17 cellular contexts compared by ENCODE assay signal in genomic region chr2:24731923-24732322, GRCh38.
DNase-seq lines count a peak whose midpoint lies in the region; ATAC-seq, FAIRE-seq and TF ChIP-seq lines count a peak whose summit lies in the region.
"Had no signal": no experiment of that assay in that cellular context is flagged by ENCODE, and none has a peak within 500 bp of the region (broad histone marks: within the 10 kb centered on the region; RNA-seq: fewer than 3 reads in every experiment).

No MANE protein-coding gene starts in this region.

- H3K9me3 ChIP-seq in SK-N-SH (no peaks in the 10 kb centered on the region), endothelial cell of umbilical vein (replicated peaks; ENCODE audit: control insufficient read depth, insufficient read depth, low read length) (no peaks in the 10 kb centered on the region), hepatocyte (ENCODE audit: low read depth) (no peaks in the 10 kb centered on the region)

- TF ChIP-seq CTCF in SK-N-SH (IDR thresholded peaks at IDR 0.05), result no peak
- no peak for TF ChIP-seq CTCF in endothelial cell of umbilical vein (IDR thresholded peaks at IDR 0.05; ENCODE audit: extremely low read depth in 1 of 2, insufficient read depth in 1 of 2, low read depth in 1 of 2, low read length in 2 of 2)
- TF ChIP-seq CTCF in GM23338 (conservative IDR thresholded peaks at IDR 0.05; ENCODE audit: low read depth in 2 of 2), result no peak
- TF ChIP-seq CTCF in hepatocyte (IDR thresholded peaks at IDR 0.05; ENCODE audit: poor library complexity), result no peak

- H3K4me1 ChIP-seq in SK-N-SH (ENCODE audit: control insufficient read depth in 1 of 2, insufficient read depth in 2 of 2, low read depth in 1 of 2, low read length in 1 of 2) (peaks cover 0 to 23% of the 10 kb centered on the region in 2 experiments; a peak in 1 of 4 replicates), endothelial cell of umbilical vein (ENCODE audit: control insufficient read depth, extremely low read depth, insufficient read depth, low read length) (peaks cover 16% of the 10 kb centered on the region), GM23338 (ENCODE audit: insufficient read depth) (no peaks in the 10 kb centered on the region), hepatocyte (ENCODE audit: insufficient read depth) (no peaks in the 10 kb centered on the region)

- H3K9ac ChIP-seq in SK-N-SH (no peak overlapping the region), endothelial cell of umbilical vein (replicated peaks; ENCODE audit: extremely low read depth, insufficient read depth, low read length) (no peak overlapping the region)

- no peak for TF ChIP-seq RAD21 in SK-N-SH (IDR thresholded peaks at IDR 0.05; ENCODE audit: low read length)

- ATAC-seq in SK-N-SH treated with all-trans-retinoic acid at 6 μM for 48 hours (no peak), GM23338 (no peak), GM21423 (IDR thresholded peaks at IDR 0.05; ENCODE audit: unreplicated experiment) (no peak)
- ATAC-seq: GM12878 had no signal

- DNase-seq in SK-N-SH (no peak), LHCN-M2 (ENCODE audit: low read depth) (peak; percentile 34), endothelial cell of umbilical vein (ENCODE audit: low read depth, low spot score) (peak; percentile 31), GM23338 (ENCODE audit: low spot score) (no peak), hepatocyte (ENCODE audit: low spot score) (no peak), SW480 (ENCODE audit: low spot score) (no peak)
- DNase-seq: CD4-positive, alpha-beta memory T cell; DMS79; GDM1; NCI-H187; NCI-H446; RPMI8226 had no signal

- no peak for FAIRE-seq in endothelial cell of umbilical vein (lab: Jason Lieb, UNC)
- FAIRE-seq: D721Med, GM12878 had no signal

- dilution Hi-C loops in endothelial cell of umbilical vein (cut with MboI; ENCODE audit: extremely low pct_ligation_motif_present, low sequenced_read_pairs), result no loop called here

- H3K4me3 ChIP-seq in SK-N-SH (ENCODE audit: low read depth in 2 of 2, low read length in 1 of 2), result no peak overlapping the region
- H3K4me3 ChIP-seq in endothelial cell of umbilical vein (replicated peaks in 1 of 3; ENCODE audit: insufficient read depth in 1 of 3, low read depth in 1 of 3, low read length in 3 of 3), result no peak overlapping the region
- no peak overlapping the region for H3K4me3 ChIP-seq in GM23338
- H3K4me3 ChIP-seq in hepatocyte, result no peak overlapping the region
- H3K4me3 ChIP-seq: GM12878 had no signal

- H3K27me3 ChIP-seq in SK-N-SH (ENCODE audit: insufficient read depth) (no peaks in the 10 kb centered on the region), endothelial cell of umbilical vein (ENCODE audit: control insufficient read depth in 2 of 2, insufficient read depth in 2 of 2, low read length in 2 of 2) (no peaks in the 10 kb centered on the region), GM23338 (ENCODE audit: insufficient read depth) (no peaks in the 10 kb centered on the region), hepatocyte (no peaks in the 10 kb centered on the region)

- no peaks in the 10 kb centered on the region; the same call in 2 of the 3 replicates for H3K4me1 Mint-ChIP-seq in GM23338

- no peak overlapping the region for H3K4me2 ChIP-seq in SK-N-SH
- H3K4me2 ChIP-seq in endothelial cell of umbilical vein (ENCODE audit: insufficient read depth, low read length), result peak overlapping the region; percentile 29
- no peak overlapping the region for H3K4me2 ChIP-seq in GM23338
- no peak overlapping the region for H3K4me2 ChIP-seq in hepatocyte

- H3K9me1 ChIP-seq in endothelial cell of umbilical vein (replicated peaks; ENCODE audit: control insufficient read depth, extremely low read depth, insufficient read depth, low read length), result no peaks in the 10 kb centered on the region

- TF ChIP-seq EP300 in SK-N-SH (IDR thresholded peaks at IDR 0.05; ENCODE audit: borderline replicate concordance in 1 of 2, low read depth in 1 of 2, low read length in 1 of 2), result no peak

- no peaks in the 10 kb centered on the region for H3K36me3 Mint-ChIP-seq in GM23338 (ENCODE audit: low read depth)

- no TSS peak for BruUV-seq in endothelial cell of umbilical vein (replicated peaks; lab: Mats Ljungman, UMichigan)

- H3K36me3 ChIP-seq in SK-N-SH (replicated peaks in 1 of 2; ENCODE audit: control insufficient read depth in 1 of 2, insufficient read depth in 2 of 2, low read length in 1 of 2) (peaks cover 34 to 40% of the 10 kb centered on the region in 2 experiments), endothelial cell of umbilical vein (ENCODE audit: control insufficient read depth in 2 of 2, extremely low read depth in 1 of 2, insufficient read depth in 2 of 2, low read length in 2 of 2) (no peaks in the 10 kb centered on the region), GM23338 (ENCODE audit: insufficient read depth) (no peaks in the 10 kb centered on the region), hepatocyte (replicated peaks; ENCODE audit: insufficient read depth, low read depth) (no peaks in the 10 kb centered on the region)

- no peak overlapping the region for H3K4me3 Mint-ChIP-seq in GM23338
- H3K4me3 Mint-ChIP-seq: CD4-positive, alpha-beta memory T cell had no signal

- H3K9me2 ChIP-seq in SK-N-SH (no peaks in the 10 kb centered on the region), GM23338 (ENCODE audit: insufficient read depth) (no peaks in the 10 kb centered on the region), hepatocyte (replicated peaks; ENCODE audit: insufficient read depth) (no peaks in the 10 kb centered on the region)

- no peak overlapping the region for H3K27ac ChIP-seq in SK-N-SH (ENCODE audit: low read depth in 2 of 2, low read length in 1 of 2)
- H3K27ac ChIP-seq in endothelial cell of umbilical vein (ENCODE audit: insufficient read depth, low read depth, low read length), result no peak overlapping the region
- no peak overlapping the region for H3K27ac ChIP-seq in GM23338 (ENCODE audit: low read depth)
- no peak overlapping the region for H3K27ac ChIP-seq in hepatocyte
- H3K27ac ChIP-seq: 22Rv1 had no signal

- H4K20me1 ChIP-seq in SK-N-SH (ENCODE audit: insufficient read depth), result no peaks in the 10 kb centered on the region
- H4K20me1 ChIP-seq in endothelial cell of umbilical vein (replicated peaks; ENCODE audit: control insufficient read depth, extremely low read depth, insufficient read depth, low read length), result no peaks in the 10 kb centered on the region
- no peaks in the 10 kb centered on the region; the same call in 1 of the 2 replicates for H4K20me1 ChIP-seq in GM23338 (replicated peaks; ENCODE audit: insufficient read depth)
- no peaks in the 10 kb centered on the region for H4K20me1 ChIP-seq in hepatocyte (ENCODE audit: insufficient read depth, poor library complexity, severe bottlenecking)

- no peaks in the 10 kb centered on the region for H3K9me3 Mint-ChIP-seq in GM23338
- H3K9me3 Mint-ChIP-seq: CD4-positive, alpha-beta memory T cell had no signal

- H2AFZ ChIP-seq in SK-N-SH (ENCODE audit: low read depth), result no peak overlapping the region
- no peak overlapping the region for H2AFZ ChIP-seq in endothelial cell of umbilical vein (ENCODE audit: low read depth, low read length)
- no peak overlapping the region for H2AFZ ChIP-seq in GM23338
- no peak overlapping the region for H2AFZ ChIP-seq in hepatocyte

- TF ChIP-seq POLR2A in endothelial cell of umbilical vein (IDR thresholded peaks at IDR 0.05; ENCODE audit: low read depth, low read length), result no peak

- H3K79me2 ChIP-seq in SK-N-SH (ENCODE audit: insufficient read depth) (no peaks in the 10 kb centered on the region), endothelial cell of umbilical vein (ENCODE audit: control insufficient read depth, insufficient read depth, low read length) (no peaks in the 10 kb centered on the region), GM23338 (replicated peaks; ENCODE audit: insufficient read depth) (no peaks in the 10 kb centered on the region), hepatocyte (no peaks in the 10 kb centered on the region)

- H3F3A ChIP-seq in SK-N-SH (replicated peaks; ENCODE audit: insufficient read depth), result peaks cover 11% of the 10 kb centered on the region
- no peaks in the 10 kb centered on the region for H3F3A ChIP-seq in GM23338 (replicated peaks; ENCODE audit: low read depth)

- no peak overlapping the region for H3K27ac Mint-ChIP-seq in GM23338
- H3K27ac Mint-ChIP-seq: CD4-positive, alpha-beta memory T cell had no signal

- intact Hi-C loops in endothelial cell of umbilical vein (cut with micrococcal nuclease), result no loop called here

- WGBS in SK-N-SH (ENCODE audit: low lambda C conversion rate), result 100% methylated on average over 1 of the region's 1 CpG
- 96% methylated on average over 1 of the region's 1 CpG for WGBS in hepatocyte (ENCODE audit: low lambda C conversion rate, missing lambda C conversion rate)

- H3K27me3 Mint-ChIP-seq in GM23338 (ENCODE audit: insufficient read depth, low read depth, poor library complexity), result no peaks in the 10 kb centered on the region
- H3K27me3 Mint-ChIP-seq: CD4-positive, alpha-beta memory T cell had no signal

- POLR2A ChIA-PET in SK-N-SH (lab: Yijun Ruan, JAX) (no interaction called here), endothelial cell of umbilical vein (lab: Charles Lee) (no interaction called here)

- CTCF ChIA-PET in SK-N-SH (lab: Yijun Ruan, JAX), result no interaction called here
- CTCF ChIA-PET in endothelial cell of umbilical vein (lab: Charles Lee), result interaction anchor here (1.6 kb wide), 1 partner anchor 296 kb away, joined by 4 read pairs; no protein-coding TSS in a partner anchor

TF ChIP-seq in SK-N-SH, 30 proteins besides CTCF, POLR2A, EP300 and RAD21:
- peak; percentile 12; the same call in 1 of the 2 replicates for TF ChIP-seq FOSL2 (IDR thresholded peaks at IDR 0.05; ENCODE audit: borderline replicate concordance, low read depth)
- no peak for TF ChIP-seq GATA2 (CRISPR knock-in tag; IDR thresholded peaks at IDR 0.05)
- TF ChIP-seq TEAD4 (IDR thresholded peaks at IDR 0.05; ENCODE audit: borderline replicate concordance, insufficient read depth), result no peak

TF ChIP-seq in SK-N-SH treated with all-trans-retinoic acid at 6 μM for 48 hours, 23 proteins besides CTCF, POLR2A, EP300 and RAD21 (continues in another document):
- TF ChIP-seq OSR1 (CRISPR knock-in tag; IDR thresholded peaks at IDR 0.05) (no peak), ZNF8 (CRISPR knock-in tag; IDR thresholded peaks at IDR 0.05) (no peak), ARNTL (CRISPR knock-in tag; IDR thresholded peaks at IDR 0.05; ENCODE audit: borderline replicate concordance, low read depth) (no peak), ZC3H10 (CRISPR knock-in tag; IDR thresholded peaks at IDR 0.05) (no peak)

TF ChIP-seq in endothelial cell of umbilical vein, 7 proteins besides CTCF, POLR2A, EP300 and RAD21 (continues in another document):
- no peak for TF ChIP-seq MAX (IDR thresholded peaks at IDR 0.05; ENCODE audit: insufficient read depth, insufficient read length)
- TF ChIP-seq EZH2 (IDR thresholded peaks at IDR 0.05; ENCODE audit: borderline replicate concordance, low read depth, low read length, severe bottlenecking), result no peak

TF ChIP-seq in GM23338, 12 proteins besides CTCF, POLR2A, EP300 and RAD21 (continues in another document):
- TF ChIP-seq POLR2AphosphoS5 (IDR thresholded peaks at IDR 0.05; ENCODE audit: low read depth) (no peak), ZNF331 (CRISPR knock-in tag; IDR thresholded peaks at IDR 0.05; ENCODE audit: low read depth) (no peak), JUNB (IDR thresholded peaks at IDR 0.05; ENCODE audit: unreplicated experiment) (no peak)

Comparison
In these comparisons a context has a peak if more than half of its experiments do, and no peak if none do; other contexts are left out.
1. DNase-seq: peak in LHCN-M2 (single experiment) and endothelial cell of umbilical vein (single experiment); none in SK-N-SH (single experiment), GM23338 (single experiment), hepatocyte (single experiment) and SW480 (single experiment).